In the genomic region with DNA sequence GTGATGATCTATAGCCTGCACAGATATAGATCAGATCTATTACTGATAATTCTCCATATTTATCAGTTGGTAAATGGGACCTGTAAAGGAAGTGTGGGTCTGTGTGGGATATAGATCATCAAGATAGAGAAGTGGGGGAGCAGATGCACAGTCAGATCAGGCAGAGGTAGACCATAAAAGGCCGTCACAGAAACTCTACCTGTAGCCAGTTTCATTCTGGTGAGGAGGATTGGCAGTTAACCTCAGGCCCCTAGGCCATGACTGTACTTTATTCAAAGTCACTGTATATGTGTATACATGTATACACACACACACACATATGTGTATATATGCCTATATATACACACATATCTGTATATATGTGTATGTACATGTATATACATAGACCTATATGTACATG, we compare ENCODE assay signal across 19 cellular contexts.
"Had no signal": no experiment of that assay in that cellular context is flagged by ENCODE, and none has a peak within 500 bp of the region (broad histone marks: within the 10 kb centered on the region; RNA-seq: fewer than 3 reads in every experiment).

No MANE protein-coding gene starts in this region.

- H3K27ac ChIP-seq: cardiac muscle cell, SJSA1 had no signal

- H3K4me1 ChIP-seq: SJSA1 had no signal

- H3K27me3 ChIP-seq: brain microvascular endothelial cell, cardiac muscle cell, SJSA1 had no signal

- DNase-seq: activated CD4-positive, alpha-beta memory T cell treated with anti-CD3 and anti-CD28 coated beads for 36 hours; activated CD4-positive, alpha-beta T cell treated with anti-CD3 and anti-CD28 coated beads, Interleukin-2, amount 10 ng/mL, durations not matched to agents 7 days and 5 days; activated CD4-positive, CD25-positive, alpha-beta regulatory T cell; activated CD8-positive, alpha-beta memory T cell treated with anti-CD3 and anti-CD28 coated beads, Interleukin-2, amount 50 U/mL, for 4 hours; activated effector memory CD4-positive, alpha-beta T cell treated with anti-CD3 and anti-CD28 coated beads, Interleukin-2, amount 50 U/mL, for 16 hours; activated naive CD4-positive, alpha-beta T cell treated with Interleukin-2 at 50 U/mL for 16 hours; activated T-cell treated with anti-CD3 and anti-CD28 coated beads, Interleukin-2, amount 50 U/mL, for 1 hour; brain microvascular endothelial cell; Karpas-422; NCI-H1436 treated with DMSO at 0.1 percent for 48 hours; NCI-H2081 treated with DMSO at 0.1 percent for 48 hours; PC-3; SHP77; T1000 had no signal

- H3K36me3 ChIP-seq: brain microvascular endothelial cell, cardiac muscle cell, SJSA1 had no signal

- H3K9me3 ChIP-seq: SJSA1 had no signal

- FAIRE-seq: K562, RCC 7860, TTC549 had no signal

- H3K4me3 ChIP-seq: cardiac muscle cell, K562, SJSA1 had no signal
